In genomic region chr16:69417537-69418199, GRCh38 we compare ENCODE assay signal across 11 cellular contexts. TPM values are rescaled to one million over a fixed set of nuclear protein-coding genes. Genes with fewer than 3 reads are reported as not detected.
A peak's percentile ranks its signal among the peaks of the same experiment; 100 is the strongest.
DNase-seq lines count a peak whose midpoint lies in the region; ATAC-seq and TF ChIP-seq lines count a peak whose summit lies in the region.
"Had no signal": no experiment of that assay in that cellular context is flagged by ENCODE, and none has a peak within 500 bp of the region (broad histone marks: within the 10 kb centered on the region; RNA-seq: fewer than 3 reads in every experiment).

No MANE protein-coding gene starts in this region.

- no peak overlapping the region for H2BK120ac ChIP-seq in mesendoderm (ENCODE audit: low read depth, low read length)

- ATAC-seq in HG03521 (IDR thresholded peaks at IDR 0.05; ENCODE audit: unreplicated experiment) (no peak), GM21786 (IDR thresholded peaks at IDR 0.05; ENCODE audit: unreplicated experiment) (no peak)

- intact Hi-C loops in PC-9 (cut with micrococcal nuclease; ENCODE audit: unreplicated experiment), result no loop called here

- no peaks in the 10 kb centered on the region for H3K79me2 ChIP-seq in ACC112 (ENCODE audit: control insufficient read depth, insufficient read depth, low read length, unreplicated experiment)
- H3K79me2 ChIP-seq in PC-9 (ENCODE audit: low read depth), result no peaks in the 10 kb centered on the region
- no peaks in the 10 kb centered on the region for H3K79me2 ChIP-seq in mesendoderm (ENCODE audit: control insufficient read depth, insufficient read depth, low read length)

- H2BK15ac ChIP-seq in mesendoderm (replicated peaks; ENCODE audit: low read depth), result no peak overlapping the region

- WGBS in endodermal cell (ENCODE audit: insufficient coverage in 1 of 2, insufficient read length in 1 of 2), 2 experiments, result 61 to 95% methylated on average over 4 to 7 of the region's 7 CpGs
- WGBS in mesendoderm (ENCODE audit: extremely low coverage, insufficient coverage, low lambda C conversion rate), result no CpG with 5 or more reads among the region's 7 CpGs

- POLR2A ChIA-PET in PC-9 (lab: Charles Lee; ENCODE audit: unreplicated experiment), result interaction anchor here (0.6 kb wide), 1 partner anchor 21 kb away, joined by 3 read pairs; no protein-coding TSS in a partner anchor

- H3K9ac ChIP-seq in endodermal cell (ENCODE audit: extremely low read depth, low read length, poor library complexity, severe bottlenecking) (no peak overlapping the region), mesendoderm (ENCODE audit: low read length) (no peak overlapping the region)
- H3K9ac ChIP-seq: BLaER1 treated with 17β-estradiol and CSF1 and Interleukin-3, amounts not matched to agents 10 nM and 100 nM had no signal

- CTCF ChIA-PET in PC-9 (lab: Charles Lee), result interaction anchor here (0.7 kb wide), 1 partner anchor 237 kb away, joined by 5 read pairs; no protein-coding TSS in a partner anchor

- H3K4ac ChIP-seq in mesendoderm (ENCODE audit: low read depth, low read length), result no peak overlapping the region

- H3K27ac Mint-ChIP-seq in endodermal cell, result peak overlapping the region; percentile 81
- H3K27ac Mint-ChIP-seq: activated CD4-positive, alpha-beta T cell treated with anti-CD3 and anti-CD28 coated beads, Interleukin-2, amount 10 ng/mL, durations not matched to agents 7 days and 5 days had no signal

- no peaks in the 10 kb centered on the region for H3K27me3 Mint-ChIP-seq in endodermal cell (ENCODE audit: insufficient read depth)
- H3K27me3 Mint-ChIP-seq: activated CD4-positive, alpha-beta T cell treated with anti-CD3 and anti-CD28 coated beads, Interleukin-2, amount 10 ng/mL, durations not matched to agents 7 days and 5 days had no signal

- DNase-seq in PC-9, result peak in 1 of 2 experiments; percentile 51
- DNase-seq in endodermal cell, result peak; percentile 88
- peak; percentile 97 for DNase-seq in mesendoderm
- DNase-seq in WERI-Rb-1, result no peak
- no peak for DNase-seq in activated CD4-positive, alpha-beta T cell treated with anti-CD3 and anti-CD28 coated beads for 48 hours
- DNase-seq: activated CD4-positive, alpha-beta T cell treated with anti-CD3 and anti-CD28 coated beads, Interleukin-2, amount 10 ng/mL, durations not matched to agents 7 days and 5 days; NCI-H524 had no signal

- peak overlapping the region; percentile 18; the same call in 1 of the 2 replicates for H3K4me2 ChIP-seq in PC-9
- H3K4me2 ChIP-seq in mesendoderm (ENCODE audit: low read length), result no peak overlapping the region
- H3K4me2 ChIP-seq: BLaER1 treated with 17β-estradiol and CSF1 and Interleukin-3, amounts not matched to agents 10 nM and 100 nM had no signal

- H3K9me3 ChIP-seq in PC-9 (ENCODE audit: insufficient read depth, low read depth), result no peaks in the 10 kb centered on the region
- no peaks in the 10 kb centered on the region for H3K9me3 ChIP-seq in endodermal cell (ENCODE audit: control insufficient read depth, low read length)
- no peaks in the 10 kb centered on the region for H3K9me3 ChIP-seq in WERI-Rb-1 (ENCODE audit: severe bottlenecking)
- H3K9me3 ChIP-seq: BLaER1 treated with 17β-estradiol and CSF1 and Interleukin-3, amounts not matched to agents 10 nM and 100 nM had no signal

- H2BK5ac ChIP-seq in mesendoderm (ENCODE audit: low read length), result peak overlapping the region; percentile 18

- H3K56ac ChIP-seq in mesendoderm (ENCODE audit: low read length), result peak overlapping the region; percentile 63

- H4K5ac ChIP-seq in mesendoderm (ENCODE audit: low read length), result peak overlapping the region; percentile 33

- peaks cover 9% of the 10 kb centered on the region for H3K4me1 ChIP-seq in ACC112 (ENCODE audit: control insufficient read depth, insufficient read depth, low read length, unreplicated experiment)
- H3K4me1 ChIP-seq in PC-9 (replicated peaks; ENCODE audit: insufficient read depth), result peaks cover 20% of the 10 kb centered on the region
- peaks cover 6% of the 10 kb centered on the region for H3K4me1 ChIP-seq in endodermal cell (ENCODE audit: control insufficient read depth, insufficient read depth, low read length)
- H3K4me1 ChIP-seq in mesendoderm (ENCODE audit: control insufficient read depth, low read depth, low read length), result peaks cover 5% of the 10 kb centered on the region

- H2AK5ac ChIP-seq in mesendoderm (ENCODE audit: low read length), result no peak overlapping the region

- H3K36me3 ChIP-seq in ACC112 (ENCODE audit: insufficient read depth, low read length) (no peaks in the 10 kb centered on the region), PC-9 (ENCODE audit: low read depth) (no peaks in the 10 kb centered on the region), endodermal cell (ENCODE audit: control insufficient read depth, insufficient read depth, low read length) (no peaks in the 10 kb centered on the region), mesendoderm (ENCODE audit: control insufficient read depth, insufficient read depth, low read length) (no peaks in the 10 kb centered on the region), WERI-Rb-1 (no peaks in the 10 kb centered on the region)
- H3K36me3 ChIP-seq: BLaER1 treated with 17β-estradiol and CSF1 and Interleukin-3, amounts not matched to agents 10 nM and 100 nM had no signal

- H3K18ac ChIP-seq in mesendoderm (ENCODE audit: low read length), result peak overlapping the region; percentile 25

- no TSS peak for BruUV-seq in PC-9 (replicated peaks; lab: Mats Ljungman, UMichigan)

- H3K9me2 ChIP-seq in PC-9 (ENCODE audit: insufficient read depth), result no peaks in the 10 kb centered on the region

- no peak overlapping the region for H3K4me3 Mint-ChIP-seq in endodermal cell
- H3K4me3 Mint-ChIP-seq: activated CD4-positive, alpha-beta T cell treated with anti-CD3 and anti-CD28 coated beads, Interleukin-2, amount 10 ng/mL, durations not matched to agents 7 days and 5 days had no signal

- no peaks in the 10 kb centered on the region for H3K9me3 Mint-ChIP-seq in endodermal cell
- H3K9me3 Mint-ChIP-seq: activated CD4-positive, alpha-beta T cell treated with anti-CD3 and anti-CD28 coated beads, Interleukin-2, amount 10 ng/mL, durations not matched to agents 7 days and 5 days had no signal

- no peak overlapping the region for H3K4me3 ChIP-seq in ACC112 (ENCODE audit: low read depth, low read length)
- H3K4me3 ChIP-seq in PC-9, result no peak overlapping the region
- peak overlapping the region; percentile 21 for H3K4me3 ChIP-seq in endodermal cell (ENCODE audit: low read length)
- no peak overlapping the region for H3K4me3 ChIP-seq in mesendoderm (ENCODE audit: low read length)
- H3K4me3 ChIP-seq in WERI-Rb-1 (ENCODE audit: low read depth, low read length), result no peak overlapping the region
- H3K4me3 ChIP-seq: BLaER1 treated with 17β-estradiol and CSF1 and Interleukin-3, amounts not matched to agents 10 nM and 100 nM had no signal

- no peak overlapping the region for H4K8ac ChIP-seq in mesendoderm (ENCODE audit: low read depth, low read length)

- H2AFZ ChIP-seq in ACC112 (ENCODE audit: low read length, unreplicated experiment) (peak overlapping the region; percentile 13), PC-9 (no peak overlapping the region)

- no peaks in the 10 kb centered on the region for H3K36me3 Mint-ChIP-seq in endodermal cell (ENCODE audit: low read depth)

- H3K27me3 ChIP-seq in ACC112 (ENCODE audit: insufficient read depth, low read length), result no peaks in the 10 kb centered on the region
- no peaks in the 10 kb centered on the region for H3K27me3 ChIP-seq in PC-9 (ENCODE audit: insufficient read depth, low read depth)
- H3K27me3 ChIP-seq in endodermal cell (ENCODE audit: control insufficient read depth, insufficient read depth, low read length, poor library complexity, severe bottlenecking), result no peaks in the 10 kb centered on the region
- H3K27me3 ChIP-seq in mesendoderm (ENCODE audit: insufficient read depth, low read length, poor library complexity), result no peaks in the 10 kb centered on the region
- H3K27me3 ChIP-seq in WERI-Rb-1 (ENCODE audit: insufficient read depth, low read depth, severe bottlenecking), result no peaks in the 10 kb centered on the region
- H3K27me3 ChIP-seq: BLaER1 treated with 17β-estradiol and CSF1 and Interleukin-3, amounts not matched to agents 10 nM and 100 nM had no signal

- H4K20me1 ChIP-seq in PC-9 (ENCODE audit: insufficient read depth), result no peaks in the 10 kb centered on the region
- H4K20me1 ChIP-seq: BLaER1 treated with 17β-estradiol and CSF1 and Interleukin-3, amounts not matched to agents 10 nM and 100 nM had no signal

- no peak overlapping the region for H3K23ac ChIP-seq in mesendoderm (ENCODE audit: low read length)

- no peaks in the 10 kb centered on the region for H3K79me1 ChIP-seq in mesendoderm (ENCODE audit: low read length)

- H3K27ac ChIP-seq in ACC112 (ENCODE audit: low read depth, low read length) (no peak overlapping the region), PC-9 (peak overlapping the region; percentile 26; the same call in 1 of the 2 replicates), endodermal cell (ENCODE audit: low read depth, low read length) (no peak overlapping the region), mesendoderm (ENCODE audit: low read depth, low read length) (peak overlapping the region; percentile 78), WERI-Rb-1 (no peak overlapping the region)
- H3K27ac ChIP-seq: BLaER1 treated with 17β-estradiol and CSF1 and Interleukin-3, amounts not matched to agents 10 nM and 100 nM had no signal

- H3K4me1 Mint-ChIP-seq in endodermal cell, result peaks cover 12% of the 10 kb centered on the region

- TF ChIP-seq CTCF in PC-9 (conservative IDR thresholded peaks at IDR 0.05), result no peak
- no peak for TF ChIP-seq CTCF in endodermal cell (conservative IDR thresholded peaks at IDR 0.05)
- TF ChIP-seq CTCF in WERI-Rb-1 (IDR thresholded peaks at IDR 0.05; ENCODE audit: low read depth, low read length), result no peak

- H3F3A ChIP-seq in PC-9 (ENCODE audit: insufficient read depth, low read depth), result peaks cover 14% of the 10 kb centered on the region; the same call in 1 of the 2 replicates

RNA-seq across cellular contexts. Expression of gene CYB5B, which starts 6.8 kb away (rescaled TPM):
- total RNA-seq in PC-9 (2021) (29.3 and 29.8 TPM in 2 replicates), endodermal cell (100 to 1,000 TPM; 123 to 131 TPM)
- polyA plus RNA-seq in endodermal cell (2013, experiment 1 of 2), result 125 TPM
- polyA plus RNA-seq in endodermal cell (2013, experiment 2 of 2), result 110 TPM
- polyA plus RNA-seq in mesendoderm (2013, experiment 1 of 2), result 222 TPM
- 223 TPM for polyA plus RNA-seq in mesendoderm (2013, experiment 2 of 2)

RNA-seq across cellular contexts. Expression of gene TERF2, which starts 31.9 kb away (rescaled TPM):
- 20.1 and 27.9 TPM in 2 replicates for total RNA-seq in PC-9 (2021)
- 10 to 100 TPM; 33.6 to 38.2 TPM for total RNA-seq in endodermal cell
- polyA plus RNA-seq in endodermal cell (2013, experiment 1 of 2), result 39.0 TPM
- polyA plus RNA-seq in endodermal cell (2013, experiment 2 of 2), result 37.6 TPM
- polyA plus RNA-seq in mesendoderm (2013, experiment 1 of 2), result 32.0 TPM
- 34.5 TPM for polyA plus RNA-seq in mesendoderm (2013, experiment 2 of 2)

Comparison
In these comparisons a context has a peak if more than half of its experiments do, and no peak if none do; other contexts are left out.
1. H3K27ac ChIP-seq: peak in PC-9 (single experiment) and mesendoderm (single experiment); none in ACC112 (single experiment), endodermal cell (single experiment) and WERI-Rb-1 (single experiment).
2. DNase-seq: peak in endodermal cell (single experiment) and mesendoderm (single experiment); none in WERI-Rb-1 (single experiment) and activated CD4-positive, alpha-beta T cell treated with anti-CD3 and anti-CD28 coated beads for 48 hours (single experiment).